Comparison of ENCODE assay signal across 25 cellular contexts in genomic region chr12:59059401-59059935, GRCh38.
"Had no signal": no experiment of that assay in that cellular context is flagged by ENCODE, and none has a peak within 500 bp of the region (broad histone marks: within the 10 kb centered on the region; RNA-seq: fewer than 3 reads in every experiment).

No MANE protein-coding gene starts in this region.

- H3K9me3 ChIP-seq: left lung, lower lobe of right lung, right lobe of liver, stomach, suprapubic skin, tibial artery had no signal

- H3K27me3 ChIP-seq: left lung, right lobe of liver, stomach, suprapubic skin, tibial artery had no signal

- H3K27me3 Mint-ChIP-seq: activated CD4-positive, alpha-beta memory T cell treated with anti-CD3 and anti-CD28 coated beads, Interleukin-2, amount 10 ng/mL, durations not matched to agents 7 days and 5 days; activated CD4-positive, alpha-beta T cell treated with anti-CD3 and anti-CD28 coated beads, Interleukin-2, amount 10 ng/mL, durations not matched to agents 7 days and 5 days; activated T-helper 17 cell treated with anti-CD3 and anti-CD28 coated beads, Interleukin-2, amount 50 U/mL, for 72 hours; central memory CD8-positive, alpha-beta T cell; naive B cell; stimulated activated naive B cell treated with anti-CD40 and anti-IgM and Interleukin-4, amounts not matched to agents 10 μg/mL and 1 μg/mL and 100 μg/mL, for 72 hours had no signal

- H3K27ac ChIP-seq: left lung, lower lobe of right lung, right lobe of liver, stomach, suprapubic skin, tibial artery had no signal

- H3K36me3 Mint-ChIP-seq: naive B cell; stimulated activated naive B cell treated with anti-CD40 and anti-IgM and Interleukin-4, amounts not matched to agents 10 μg/mL and 1 μg/mL and 100 μg/mL, for 72 hours; WTC11 had no signal

- H3K4me1 ChIP-seq: left lung, lower lobe of right lung, right lobe of liver, stomach, tibial artery had no signal

- DNase-seq: activated CD4-positive, alpha-beta memory T cell treated with anti-CD3 and anti-CD28 coated beads, Interleukin-2, amount 10 ng/mL, durations not matched to agents 7 days and 5 days; activated CD4-positive, alpha-beta T cell treated with anti-CD3 and anti-CD28 coated beads for 1 hour; activated CD4-positive, alpha-beta T cell treated with anti-CD3 and anti-CD28 coated beads, Interleukin-2, amount 10 ng/mL, durations not matched to agents 7 days and 5 days; activated CD8-positive, alpha-beta memory T cell treated with anti-CD3 and anti-CD28 coated beads, Interleukin-2, amount 50 U/mL, for 48 hours; activated gamma-delta T cell treated with Interleukin-2 at 50 U/mL for 16 hours; activated naive CD4-positive, alpha-beta T cell treated with anti-CD3 and anti-CD28 coated beads, Interleukin-2, amount 50 U/mL, for 16 hours; activated T-cell treated with anti-CD3 and anti-CD28 coated beads, Interleukin-2, amount 50 U/mL, for 4 hours; amniotic stem cell; dermis blood vessel endothelial cell; effector memory CD4-positive, alpha-beta T cell; kidney glomerular epithelial cell; left lung; lower lobe of right lung; naive B cell; right lobe of liver; stimulated activated CD4-positive, alpha-beta T cell treated with anti-CD3 and anti-CD28 coated beads, Interleukin-1b, Interleukin-23, amount 100 ng/mL, for 48 hours; stimulated activated naive B cell treated with anti-CD40 and anti-IgM and Interleukin-4, amounts not matched to agents 10 μg/mL and 1 μg/mL and 100 μg/mL, for 72 hours; stomach; T-helper 2 cell; tibial artery had no signal

- H3K27ac Mint-ChIP-seq: activated CD4-positive, alpha-beta memory T cell treated with anti-CD3 and anti-CD28 coated beads, Interleukin-2, amount 10 ng/mL, durations not matched to agents 7 days and 5 days; activated CD4-positive, alpha-beta T cell treated with anti-CD3 and anti-CD28 coated beads, Interleukin-2, amount 10 ng/mL, durations not matched to agents 7 days and 5 days; activated T-helper 17 cell treated with anti-CD3 and anti-CD28 coated beads, Interleukin-2, amount 50 U/mL, for 72 hours; stimulated activated naive B cell treated with anti-CD40 and anti-IgM and Interleukin-4, amounts not matched to agents 10 μg/mL and 1 μg/mL and 100 μg/mL, for 72 hours; WTC11 had no signal

- H3K4me2 ChIP-seq: smooth muscle cell had no signal

- H3K4me3 ChIP-seq: left lung, lower lobe of right lung, right lobe of liver, smooth muscle cell, stomach, suprapubic skin, tibial artery had no signal

- H3K36me3 ChIP-seq: left lung, lower lobe of right lung, right lobe of liver, stomach, suprapubic skin, tibial artery had no signal

- H3K4me1 Mint-ChIP-seq: activated CD4-positive, alpha-beta memory T cell treated with anti-CD3 and anti-CD28 coated beads, Interleukin-2, amount 10 ng/mL, durations not matched to agents 7 days and 5 days; activated CD4-positive, alpha-beta T cell treated with anti-CD3 and anti-CD28 coated beads, Interleukin-2, amount 10 ng/mL, durations not matched to agents 7 days and 5 days; activated T-helper 17 cell treated with anti-CD3 and anti-CD28 coated beads, Interleukin-2, amount 50 U/mL, for 72 hours; central memory CD8-positive, alpha-beta T cell; naive B cell; stimulated activated naive B cell treated with anti-CD40 and anti-IgM and Interleukin-4, amounts not matched to agents 10 μg/mL and 1 μg/mL and 100 μg/mL, for 72 hours; WTC11 had no signal

- H3K9me3 Mint-ChIP-seq: activated CD4-positive, alpha-beta memory T cell treated with anti-CD3 and anti-CD28 coated beads, Interleukin-2, amount 10 ng/mL, durations not matched to agents 7 days and 5 days; activated CD4-positive, alpha-beta T cell treated with anti-CD3 and anti-CD28 coated beads, Interleukin-2, amount 10 ng/mL, durations not matched to agents 7 days and 5 days; activated T-cell treated with anti-CD3 and anti-CD28 coated beads, Interleukin-2, amount 50 U/mL, for 4 hours; activated T-helper 17 cell treated with anti-CD3 and anti-CD28 coated beads, Interleukin-2, amount 50 U/mL, for 72 hours; stimulated activated naive B cell treated with anti-CD40 and anti-IgM and Interleukin-4, amounts not matched to agents 10 μg/mL and 1 μg/mL and 100 μg/mL, for 72 hours; WTC11 had no signal

- H3K4me3 Mint-ChIP-seq: activated CD4-positive, alpha-beta memory T cell treated with anti-CD3 and anti-CD28 coated beads, Interleukin-2, amount 10 ng/mL, durations not matched to agents 7 days and 5 days; activated CD4-positive, alpha-beta T cell treated with anti-CD3 and anti-CD28 coated beads, Interleukin-2, amount 10 ng/mL, durations not matched to agents 7 days and 5 days; activated T-cell treated with anti-CD3 and anti-CD28 coated beads, Interleukin-2, amount 50 U/mL, for 4 hours; activated T-helper 17 cell treated with anti-CD3 and anti-CD28 coated beads, Interleukin-2, amount 50 U/mL, for 72 hours; central memory CD8-positive, alpha-beta T cell; naive B cell; stimulated activated naive B cell treated with anti-CD40 and anti-IgM and Interleukin-4, amounts not matched to agents 10 μg/mL and 1 μg/mL and 100 μg/mL, for 72 hours; WTC11 had no signal

- ATAC-seq: activated T-cell treated with anti-CD3 and anti-CD28 coated beads, Interleukin-2, amount 50 U/mL, for 4 hours; activated T-helper 17 cell treated with anti-CD3 and anti-CD28 coated beads, Interleukin-2, amount 50 U/mL, for 72 hours; left lung; lower lobe of right lung; right lobe of liver; stimulated activated naive B cell treated with anti-CD40 and anti-IgM and Interleukin-4, amounts not matched to agents 10 μg/mL and 1 μg/mL and 100 μg/mL, for 72 hours; WTC11 had no signal
